ENCODE assay signal across 9 cellular contexts in genomic region chr6:17714879-17715860, GRCh38. TPM values are rescaled to one million over a fixed set of nuclear protein-coding genes. Genes with fewer than 3 reads are reported as not detected.
A peak's percentile ranks its signal among the peaks of the same experiment; 100 is the strongest.
DNase-seq lines count a peak whose midpoint lies in the region; ATAC-seq and TF ChIP-seq lines count a peak whose summit lies in the region.
"Had no signal": no experiment of that assay in that cellular context is flagged by ENCODE, and none has a peak within 500 bp of the region (broad histone marks: within the 10 kb centered on the region; RNA-seq: fewer than 3 reads in every experiment).

No MANE protein-coding gene starts in this region.

- TF ChIP-seq CTCF in thoracic aorta (IDR thresholded peaks at IDR 0.05) (no peak), WERI-Rb-1 (IDR thresholded peaks at IDR 0.05; ENCODE audit: low read depth, low read length) (no peak)

- peaks cover 8% of the 10 kb centered on the region for H3K27me3 Mint-ChIP-seq in T-helper 2 cell treated with Interferon-gamma antibody and Interleukin-4, amounts not matched to agents 5 μg/mL and 100 μg/mL, for 36 hours (ENCODE audit: low read depth)

- no peaks in the 10 kb centered on the region for H3K9me3 Mint-ChIP-seq in T-helper 2 cell treated with Interferon-gamma antibody and Interleukin-4, amounts not matched to agents 5 μg/mL and 100 μg/mL, for 36 hours

- ATAC-seq in GM19328 (IDR thresholded peaks at IDR 0.05; ENCODE audit: unreplicated experiment): peak; percentile 64
- ATAC-seq in HG03378 (IDR thresholded peaks at IDR 0.05; ENCODE audit: unreplicated experiment): peak; percentile 85
- peak; percentile 43 for ATAC-seq in thoracic aorta (ENCODE audit: insufficient number of reproducible peaks, low FRiP score, low read depth)
- ATAC-seq in HG03469 (IDR thresholded peaks at IDR 0.05; ENCODE audit: unreplicated experiment): no peak

- H3K36me3 Mint-ChIP-seq in T-helper 2 cell treated with Interferon-gamma antibody and Interleukin-4, amounts not matched to agents 5 μg/mL and 100 μg/mL, for 36 hours (ENCODE audit: low read depth): peaks cover 7% of the 10 kb centered on the region

- peak overlapping the region in 1 of 2 donors; percentile 33 for H3K27ac ChIP-seq in thoracic aorta
- H3K27ac ChIP-seq in WERI-Rb-1: no peak overlapping the region

- H3K4me1 ChIP-seq in thoracic aorta (ENCODE audit: control insufficient read depth in 1 of 2, low read depth in 2 of 2): peaks cover 9 to 12% of the 10 kb centered on the region in 2 donors
- H3K4me1 ChIP-seq: uterus had no signal

- H3K27ac Mint-ChIP-seq in T-helper 2 cell treated with Interferon-gamma antibody and Interleukin-4, amounts not matched to agents 5 μg/mL and 100 μg/mL, for 36 hours: peak overlapping the region; percentile 93

- peaks cover 16% of the 10 kb centered on the region for H3K4me1 Mint-ChIP-seq in T-helper 2 cell treated with Interferon-gamma antibody and Interleukin-4, amounts not matched to agents 5 μg/mL and 100 μg/mL, for 36 hours (ENCODE audit: low read depth)

- DNase-seq in AML-193 (lab: John Stamatoyannopoulos, UW): peak; percentile 36 to 50
- DNase-seq in T-helper 2 cell treated with Interferon-gamma antibody and Interleukin-4, amounts not matched to agents 5 μg/mL and 100 μg/mL, for 36 hours (ENCODE audit: low spot score): peak; percentile 39
- peak; percentile 90 for DNase-seq in fibroblast of peridontal ligament (ENCODE audit: extremely low read depth)
- no peak for DNase-seq in thoracic aorta (ENCODE audit: low spot score)
- DNase-seq in WERI-Rb-1: no peak

- no peak overlapping the region for H3K4me3 ChIP-seq in thoracic aorta
- H3K4me3 ChIP-seq in WERI-Rb-1 (ENCODE audit: low read depth, low read length): no peak overlapping the region
- H3K4me3 ChIP-seq: uterus had no signal

- peak overlapping the region; percentile 75 for H3K4me3 Mint-ChIP-seq in T-helper 2 cell treated with Interferon-gamma antibody and Interleukin-4, amounts not matched to agents 5 μg/mL and 100 μg/mL, for 36 hours

- H3K27me3 ChIP-seq in thoracic aorta (replicated peaks; ENCODE audit: insufficient read depth) (no peaks in the 10 kb centered on the region), WERI-Rb-1 (ENCODE audit: insufficient read depth, low read depth, severe bottlenecking) (no peaks in the 10 kb centered on the region)
- H3K27me3 ChIP-seq: uterus had no signal

- H3K9me3 ChIP-seq in thoracic aorta (no peaks in the 10 kb centered on the region), WERI-Rb-1 (ENCODE audit: severe bottlenecking) (no peaks in the 10 kb centered on the region)
- H3K9me3 ChIP-seq: uterus had no signal

- H3K36me3 ChIP-seq in thoracic aorta (no peaks in the 10 kb centered on the region), WERI-Rb-1 (no peaks in the 10 kb centered on the region)
- H3K36me3 ChIP-seq: uterus had no signal

RNA-seq across cellular contexts. Expression of gene NUP153, which starts 8.4 kb away (rescaled TPM):
- total RNA-seq in thoracic aorta: 10 to 100 TPM; 31.5 to 44.6 TPM

Comparison
In these comparisons a context has a peak if more than half of its experiments do, and no peak if none do; other contexts are left out.
1. DNase-seq: peak in AML-193 (2 of 2), T-helper 2 cell treated with Interferon-gamma antibody and Interleukin-4, amounts not matched to agents 5 μg/mL and 100 μg/mL, for 36 hours (single experiment) and fibroblast of peridontal ligament (single experiment); none in thoracic aorta (single experiment) and WERI-Rb-1 (single experiment).